In genomic region chr2:202721621-202722020, GRCh38 we compare ENCODE assay signal across 19 cellular contexts.
DNase-seq lines count a peak whose midpoint lies in the region; ATAC-seq and TF ChIP-seq lines count a peak whose summit lies in the region.
"Had no signal": no experiment of that assay in that cellular context is flagged by ENCODE, and none has a peak within 500 bp of the region (broad histone marks: within the 10 kb centered on the region; RNA-seq: fewer than 3 reads in every experiment).

No MANE protein-coding gene starts in this region.

- no peak for ATAC-seq in activated CD4-positive, alpha-beta T cell treated with anti-CD3 and anti-CD28 coated beads for 36 hours
- ATAC-seq: activated naive CD8-positive, alpha-beta T cell treated with anti-CD3 and anti-CD28 coated beads, Interleukin-2, amount 50 U/mL, for 24 hours; gastroesophageal sphincter; GM12878 had no signal

- no peaks in the 10 kb centered on the region for H3K4me1 Mint-ChIP-seq in nephron progenitor cell
- H3K4me1 Mint-ChIP-seq in activated CD4-positive, alpha-beta T cell treated with anti-CD3 and anti-CD28 coated beads for 36 hours = peaks cover 36% of the 10 kb centered on the region

- POLR2A ChIA-PET in activated CD4-positive, alpha-beta T cell treated with anti-CD3 and anti-CD28 coated beads for 36 hours (lab: Charles Lee) = interaction anchor here (0.6 kb wide), 1 partner anchor 19 kb away, joined by 3 read pairs; no protein-coding TSS in a partner anchor

- no peak overlapping the region for H3K4me2 ChIP-seq in fibroblast of lung (ENCODE audit: extremely low read depth, insufficient read depth, low read length)

- peaks cover 5% of the 10 kb centered on the region for H3K9me3 Mint-ChIP-seq in nephron progenitor cell
- peaks cover 4% of the 10 kb centered on the region for H3K9me3 Mint-ChIP-seq in activated CD4-positive, alpha-beta T cell treated with anti-CD3 and anti-CD28 coated beads for 36 hours (ENCODE audit: low read depth)

- H3K9ac ChIP-seq in fibroblast of lung (ENCODE audit: insufficient read depth, low read length) = no peak overlapping the region

- TF ChIP-seq CTCF in fibroblast of lung (conservative IDR thresholded peaks at IDR 0.05 in 1 of 2, IDR thresholded peaks at IDR 0.05 in 1 of 2; ENCODE audit: low read depth in 1 of 2, low read length in 2 of 2) = no peak
- no peak for TF ChIP-seq CTCF in nephron progenitor cell (IDR thresholded peaks at IDR 0.05)
- TF ChIP-seq CTCF in GM20000 (IDR thresholded peaks at IDR 0.05; ENCODE audit: extremely low read depth, missing control alignments) = no peak

- H3K27me3 ChIP-seq in fibroblast of lung (ENCODE audit: control insufficient read depth, insufficient read depth, low read length) = no peaks in the 10 kb centered on the region
- H3K27me3 ChIP-seq: gastroesophageal sphincter, Peyer's patch, tibial nerve had no signal

- H3K4me3 ChIP-seq in fibroblast of lung (replicated peaks in 1 of 4; ENCODE audit: control extremely low read depth in 1 of 4, insufficient read depth in 1 of 4, low read depth in 3 of 4, low read length in 4 of 4) = no peak overlapping the region
- H3K4me3 ChIP-seq: gastroesophageal sphincter, GM12878, Peyer's patch, tibial nerve had no signal

- peak overlapping the region; percentile 45 for H3K27ac Mint-ChIP-seq in nephron progenitor cell
- H3K27ac Mint-ChIP-seq in activated CD4-positive, alpha-beta T cell treated with anti-CD3 and anti-CD28 coated beads for 36 hours = no peak overlapping the region
- H3K27ac Mint-ChIP-seq: activated naive CD8-positive, alpha-beta T cell treated with anti-CD3 and anti-CD28 coated beads, Interleukin-2, amount 50 U/mL, for 24 hours; progenitor cell of endocrine pancreas had no signal

- intact Hi-C loops in activated CD4-positive, alpha-beta T cell treated with anti-CD3 and anti-CD28 coated beads for 36 hours (cut with DNase I, micrococcal nuclease) = no loop called here

- no peak overlapping the region for H3K27ac ChIP-seq in fibroblast of lung (ENCODE audit: insufficient read depth, low read length)
- H3K27ac ChIP-seq: gastroesophageal sphincter, Peyer's patch, tibial nerve had no signal

- no peaks in the 10 kb centered on the region for H4K20me1 ChIP-seq in fibroblast of lung (ENCODE audit: control insufficient read depth, extremely low read depth, insufficient read depth, low read length)

- H3K4me3 Mint-ChIP-seq in nephron progenitor cell = no peak overlapping the region
- no peak overlapping the region for H3K4me3 Mint-ChIP-seq in activated CD4-positive, alpha-beta T cell treated with anti-CD3 and anti-CD28 coated beads for 36 hours
- H3K4me3 Mint-ChIP-seq: activated naive CD8-positive, alpha-beta T cell treated with anti-CD3 and anti-CD28 coated beads, Interleukin-2, amount 50 U/mL, for 24 hours had no signal

- CTCF ChIA-PET in activated CD4-positive, alpha-beta T cell treated with anti-CD3 and anti-CD28 coated beads for 36 hours (lab: Charles Lee) = no interaction called here

- peak; percentile 1 for DNase-seq in GM04503 (ENCODE audit: low read depth)
- DNase-seq in RPMI7951 (ENCODE audit: low read depth) = peak; percentile 12
- DNase-seq in fibroblast of lung (ENCODE audit: low read depth in 2 of 2) = peak; percentile 32 to 78
- DNase-seq in nephron progenitor cell = no peak
- DNase-seq in GM20000 (ENCODE audit: low spot score) = no peak
- no peak for DNase-seq in activated CD4-positive, alpha-beta T cell treated with anti-CD3 and anti-CD28 coated beads for 36 hours
- DNase-seq in stimulated activated CD4-positive, alpha-beta T cell treated with anti-CD3 and anti-CD28 coated beads, Interleukin-2, amount 100 ng/mL, for 24 hours = no peak
- DNase-seq in epidermal melanocyte (ENCODE audit: insufficient read length, low spot score) = no peak
- DNase-seq: activated CD4-positive, alpha-beta T cell treated with anti-CD3 and anti-CD28 coated beads for 4 hours; activated naive CD8-positive, alpha-beta T cell treated with anti-CD3 and anti-CD28 coated beads, Interleukin-2, amount 50 U/mL, for 24 hours; DMS79; NCI-H1436; NCI-H524; Peyer's patch; T-helper 2 cell had no signal

- peaks cover 24% of the 10 kb centered on the region for H3K36me3 Mint-ChIP-seq in nephron progenitor cell (ENCODE audit: low read depth)
- peaks cover 17% of the 10 kb centered on the region for H3K36me3 Mint-ChIP-seq in activated CD4-positive, alpha-beta T cell treated with anti-CD3 and anti-CD28 coated beads for 36 hours (ENCODE audit: low read depth)

- no peaks in the 10 kb centered on the region for H3K27me3 Mint-ChIP-seq in nephron progenitor cell (ENCODE audit: low read depth, poor library complexity)
- no peaks in the 10 kb centered on the region for H3K27me3 Mint-ChIP-seq in activated CD4-positive, alpha-beta T cell treated with anti-CD3 and anti-CD28 coated beads for 36 hours
- H3K27me3 Mint-ChIP-seq: activated naive CD8-positive, alpha-beta T cell treated with anti-CD3 and anti-CD28 coated beads, Interleukin-2, amount 50 U/mL, for 24 hours; progenitor cell of endocrine pancreas had no signal

- H3K36me3 ChIP-seq in fibroblast of lung (ENCODE audit: control insufficient read depth, insufficient read depth, low read length) = no peaks in the 10 kb centered on the region

- no peaks in the 10 kb centered on the region for H3K79me2 ChIP-seq in fibroblast of lung (ENCODE audit: control insufficient read depth, insufficient read depth, low read length)

- H3K4me1 ChIP-seq in fibroblast of lung (ENCODE audit: control insufficient read depth, extremely low read depth, insufficient read depth, low read length) = no peaks in the 10 kb centered on the region
- H3K4me1 ChIP-seq: gastroesophageal sphincter, Peyer's patch, tibial nerve had no signal

- no peaks in the 10 kb centered on the region for H3K9me3 ChIP-seq in fibroblast of lung (ENCODE audit: control insufficient read depth, insufficient read depth, low read depth, low read length)

- H2AFZ ChIP-seq in fibroblast of lung (ENCODE audit: low read length) = no peak overlapping the region

Comparison
In these comparisons a context has a peak if more than half of its experiments do, and no peak if none do; other contexts are left out.
1. DNase-seq: peak in GM04503 (single experiment), RPMI7951 (single experiment) and fibroblast of lung (2 of 2); none in nephron progenitor cell (single experiment), GM20000 (single experiment), activated CD4-positive, alpha-beta T cell treated with anti-CD3 and anti-CD28 coated beads for 36 hours (single experiment), stimulated activated CD4-positive, alpha-beta T cell treated with anti-CD3 and anti-CD28 coated beads, Interleukin-2, amount 100 ng/mL, for 24 hours (0 of 2) and epidermal melanocyte (single experiment).